Comparison of ENCODE assay signal across 1 cellular context in the genomic region with DNA sequence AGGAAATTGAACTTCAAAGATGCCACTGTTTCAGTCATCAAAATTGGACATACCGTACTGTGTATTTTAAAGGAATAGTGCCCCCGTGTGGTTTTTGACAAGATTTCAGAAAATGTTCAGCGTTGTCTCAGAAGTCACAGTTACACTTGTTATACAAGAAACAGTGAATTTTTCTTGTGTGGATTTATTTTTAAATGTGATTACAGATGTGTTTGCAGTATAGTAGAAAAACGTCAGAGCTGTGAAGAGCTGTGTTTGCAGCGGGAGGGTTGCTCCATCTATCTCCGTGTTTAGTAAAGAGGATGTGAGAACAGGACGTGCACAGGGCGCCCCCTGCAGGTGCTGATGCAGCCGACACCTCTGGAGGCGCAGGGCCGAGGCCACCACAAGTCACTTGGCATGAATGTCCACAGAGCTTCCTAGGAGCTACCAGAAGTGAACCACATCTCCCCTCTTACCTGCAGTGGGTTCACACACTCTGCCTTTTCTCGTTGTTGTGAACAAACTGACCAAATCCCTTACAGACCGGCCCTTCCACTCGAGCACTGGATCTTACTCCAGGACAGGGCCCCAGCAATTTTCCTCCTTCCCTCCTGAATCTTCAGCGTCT.
TF ChIP-seq lines count a peak whose summit lies in the region.

No MANE protein-coding gene starts in this region.

TF ChIP-seq in HepG2, 621 proteins besides CTCF, POLR2A, EP300 and RAD21 (continued from another document and continues in another):
- TF ChIP-seq, protein P1, sequence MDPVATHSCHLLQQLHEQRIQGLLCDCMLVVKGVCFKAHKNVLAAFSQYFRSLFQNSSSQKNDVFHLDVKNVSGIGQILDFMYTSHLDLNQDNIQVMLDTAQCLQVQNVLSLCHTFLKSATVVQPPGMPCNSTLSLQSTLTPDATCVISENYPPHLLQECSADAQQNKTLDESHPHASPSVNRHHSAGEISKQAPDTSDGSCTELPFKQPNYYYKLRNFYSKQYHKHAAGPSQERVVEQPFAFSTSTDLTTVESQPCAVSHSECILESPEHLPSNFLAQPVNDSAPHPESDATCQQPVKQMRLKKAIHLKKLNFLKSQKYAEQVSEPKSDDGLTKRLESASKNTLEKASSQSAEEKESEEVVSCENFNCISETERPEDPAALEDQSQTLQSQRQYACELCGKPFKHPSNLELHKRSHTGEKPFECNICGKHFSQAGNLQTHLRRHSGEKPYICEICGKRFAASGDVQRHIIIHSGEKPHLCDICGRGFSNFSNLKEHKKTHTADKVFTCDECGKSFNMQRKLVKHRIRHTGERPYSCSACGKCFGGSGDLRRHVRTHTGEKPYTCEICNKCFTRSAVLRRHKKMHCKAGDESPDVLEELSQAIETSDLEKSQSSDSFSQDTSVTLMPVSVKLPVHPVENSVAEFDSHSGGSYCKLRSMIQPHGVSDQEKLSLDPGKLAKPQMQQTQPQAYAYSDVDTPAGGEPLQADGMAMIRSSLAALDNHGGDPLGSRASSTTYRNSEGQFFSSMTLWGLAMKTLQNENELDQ (CRISPR knock-in tag; IDR thresholded peaks at IDR 0.05; ENCODE audit: borderline replicate concordance), result no peak
- TF ChIP-seq SRY (CRISPR knock-in tag; IDR thresholded peaks at IDR 0.05) (no peak), EZH2 (conservative IDR thresholded peaks at IDR 0.05; ENCODE audit: low read depth, low read length) (no peak), ZNF891 (CRISPR knock-in tag; IDR thresholded peaks at IDR 0.05) (no peak), ZFP1 (CRISPR knock-in tag; IDR thresholded peaks at IDR 0.05) (no peak), SAFB2 (CRISPR knock-in tag; IDR thresholded peaks at IDR 0.05; ENCODE audit: borderline replicate concordance, low read depth) (no peak), HNRNPL (IDR thresholded peaks at IDR 0.05; ENCODE audit: low read depth, low read length) (no peak), ISX (CRISPR knock-in tag; conservative IDR thresholded peaks at IDR 0.05) (no peak), CREM (IDR thresholded peaks at IDR 0.05) (no peak), CREM (CRISPR knock-in tag; IDR thresholded peaks at IDR 0.05) (no peak), PAF1 (CRISPR knock-in tag; IDR thresholded peaks at IDR 0.05) (no peak), KDM4B (CRISPR knock-in tag; IDR thresholded peaks at IDR 0.05) (0 out of 2 replicates have a peak, but pooled peaks have one; percentile 48), HNRNPK (IDR thresholded peaks at IDR 0.05; ENCODE audit: low read depth, low read length, poor library complexity, severe bottlenecking) (no peak), ZNF720 (CRISPR knock-in tag; IDR thresholded peaks at IDR 0.05) (no peak), NBN (conservative IDR thresholded peaks at IDR 0.05) (no peak), HOXD1 (CRISPR knock-in tag; IDR thresholded peaks at IDR 0.05) (no peak), ZNF552 (CRISPR knock-in tag; IDR thresholded peaks at IDR 0.05; ENCODE audit: borderline replicate concordance) (no peak), ZNF12 (CRISPR knock-in tag; IDR thresholded peaks at IDR 0.05) (0 out of 2 replicates have a peak, but pooled peaks have one; percentile 26), ZNF180 (CRISPR knock-in tag; IDR thresholded peaks at IDR 0.05; ENCODE audit: borderline replicate concordance, low read depth) (no peak), HNF4A (CRISPR knock-in tag; IDR thresholded peaks at IDR 0.05) (no peak), ZBTB1 (CRISPR knock-in tag; IDR thresholded peaks at IDR 0.05; ENCODE audit: borderline replicate concordance) (no peak), ZNF282 (IDR thresholded peaks at IDR 0.05; ENCODE audit: partially characterized antibody) (no peak), IKZF1 (IDR thresholded peaks at IDR 0.05) (no peak), KLF16 (CRISPR knock-in tag; IDR thresholded peaks at IDR 0.05) (0 out of 4 replicates have a peak, but pooled peaks of 1 of the 2 experiments have one; percentile 41), MXI1 (IDR thresholded peaks at IDR 0.05; ENCODE audit: borderline replicate concordance, low read depth, low read length) (no peak), ZNF382 (CRISPR knock-in tag; IDR thresholded peaks at IDR 0.05; ENCODE audit: borderline replicate concordance) (no peak), ZSCAN12 (CRISPR knock-in tag; IDR thresholded peaks at IDR 0.05) (no peak), RELA (CRISPR knock-in tag; IDR thresholded peaks at IDR 0.05) (0 out of 2 replicates have a peak, but pooled peaks have one; percentile 38), ZNF782 (CRISPR knock-in tag; IDR thresholded peaks at IDR 0.05; ENCODE audit: borderline replicate concordance) (no peak)
- TF ChIP-seq, protein P2, sequence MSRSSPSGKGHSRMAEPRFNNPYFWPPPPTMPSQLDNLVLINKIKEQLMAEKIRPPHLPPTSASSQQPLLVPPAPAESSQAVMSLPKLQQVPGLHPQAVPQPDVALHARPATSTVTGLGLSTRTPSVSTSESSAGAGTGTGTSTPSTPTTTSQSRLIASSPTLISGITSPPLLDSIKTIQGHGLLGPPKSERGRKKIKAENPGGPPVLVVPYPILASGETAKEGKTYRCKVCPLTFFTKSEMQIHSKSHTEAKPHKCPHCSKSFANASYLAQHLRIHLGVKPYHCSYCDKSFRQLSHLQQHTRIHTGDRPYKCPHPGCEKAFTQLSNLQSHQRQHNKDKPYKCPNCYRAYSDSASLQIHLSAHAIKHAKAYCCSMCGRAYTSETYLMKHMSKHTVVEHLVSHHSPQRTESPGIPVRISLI (CRISPR knock-in tag; IDR thresholded peaks at IDR 0.05; ENCODE audit: borderline replicate concordance), result no peak
- TF ChIP-seq, protein P3, sequence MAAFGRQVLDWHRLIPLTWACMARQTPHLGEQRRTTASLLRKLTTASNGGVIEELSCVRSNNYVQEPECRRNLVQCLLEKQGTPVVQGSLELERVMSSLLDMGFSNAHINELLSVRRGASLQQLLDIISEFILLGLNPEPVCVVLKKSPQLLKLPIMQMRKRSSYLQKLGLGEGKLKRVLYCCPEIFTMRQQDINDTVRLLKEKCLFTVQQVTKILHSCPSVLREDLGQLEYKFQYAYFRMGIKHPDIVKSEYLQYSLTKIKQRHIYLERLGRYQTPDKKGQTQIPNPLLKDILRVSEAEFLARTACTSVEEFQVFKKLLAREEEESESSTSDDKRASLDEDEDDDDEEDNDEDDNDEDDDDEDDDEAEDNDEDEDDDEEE (CRISPR knock-in tag; IDR thresholded peaks at IDR 0.05), result no peak
- TF ChIP-seq, protein P4, sequence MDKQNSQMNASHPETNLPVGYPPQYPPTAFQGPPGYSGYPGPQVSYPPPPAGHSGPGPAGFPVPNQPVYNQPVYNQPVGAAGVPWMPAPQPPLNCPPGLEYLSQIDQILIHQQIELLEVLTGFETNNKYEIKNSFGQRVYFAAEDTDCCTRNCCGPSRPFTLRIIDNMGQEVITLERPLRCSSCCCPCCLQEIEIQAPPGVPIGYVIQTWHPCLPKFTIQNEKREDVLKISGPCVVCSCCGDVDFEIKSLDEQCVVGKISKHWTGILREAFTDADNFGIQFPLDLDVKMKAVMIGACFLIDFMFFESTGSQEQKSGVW (CRISPR knock-in tag; IDR thresholded peaks at IDR 0.05; ENCODE audit: borderline replicate concordance), result no peak
- TF ChIP-seq, protein P5, sequence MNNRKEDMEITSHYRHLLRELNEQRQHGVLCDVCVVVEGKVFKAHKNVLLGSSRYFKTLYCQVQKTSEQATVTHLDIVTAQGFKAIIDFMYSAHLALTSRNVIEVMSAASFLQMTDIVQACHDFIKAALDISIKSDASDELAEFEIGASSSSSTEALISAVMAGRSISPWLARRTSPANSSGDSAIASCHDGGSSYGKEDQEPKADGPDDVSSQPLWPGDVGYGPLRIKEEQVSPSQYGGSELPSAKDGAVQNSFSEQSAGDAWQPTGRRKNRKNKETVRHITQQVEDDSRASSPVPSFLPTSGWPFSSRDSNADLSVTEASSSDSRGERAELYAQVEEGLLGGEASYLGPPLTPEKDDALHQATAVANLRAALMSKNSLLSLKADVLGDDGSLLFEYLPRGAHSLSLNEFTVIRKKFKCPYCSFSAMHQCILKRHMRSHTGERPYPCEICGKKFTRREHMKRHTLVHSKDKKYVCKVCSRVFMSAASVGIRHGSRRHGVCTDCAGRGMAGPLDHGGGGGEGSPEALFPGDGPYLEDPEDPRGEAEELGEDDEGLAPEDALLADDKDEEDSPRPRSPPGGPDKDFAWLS (CRISPR knock-in tag; IDR thresholded peaks at IDR 0.05; ENCODE audit: borderline replicate concordance), result no peak
- TF ChIP-seq, protein P6, sequence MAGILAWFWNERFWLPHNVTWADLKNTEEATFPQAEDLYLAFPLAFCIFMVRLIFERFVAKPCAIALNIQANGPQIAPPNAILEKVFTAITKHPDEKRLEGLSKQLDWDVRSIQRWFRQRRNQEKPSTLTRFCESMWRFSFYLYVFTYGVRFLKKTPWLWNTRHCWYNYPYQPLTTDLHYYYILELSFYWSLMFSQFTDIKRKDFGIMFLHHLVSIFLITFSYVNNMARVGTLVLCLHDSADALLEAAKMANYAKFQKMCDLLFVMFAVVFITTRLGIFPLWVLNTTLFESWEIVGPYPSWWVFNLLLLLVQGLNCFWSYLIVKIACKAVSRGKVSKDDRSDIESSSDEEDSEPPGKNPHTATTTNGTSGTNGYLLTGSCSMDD (CRISPR knock-in tag; IDR thresholded peaks at IDR 0.05), result no peak
- TF ChIP-seq, protein P7, sequence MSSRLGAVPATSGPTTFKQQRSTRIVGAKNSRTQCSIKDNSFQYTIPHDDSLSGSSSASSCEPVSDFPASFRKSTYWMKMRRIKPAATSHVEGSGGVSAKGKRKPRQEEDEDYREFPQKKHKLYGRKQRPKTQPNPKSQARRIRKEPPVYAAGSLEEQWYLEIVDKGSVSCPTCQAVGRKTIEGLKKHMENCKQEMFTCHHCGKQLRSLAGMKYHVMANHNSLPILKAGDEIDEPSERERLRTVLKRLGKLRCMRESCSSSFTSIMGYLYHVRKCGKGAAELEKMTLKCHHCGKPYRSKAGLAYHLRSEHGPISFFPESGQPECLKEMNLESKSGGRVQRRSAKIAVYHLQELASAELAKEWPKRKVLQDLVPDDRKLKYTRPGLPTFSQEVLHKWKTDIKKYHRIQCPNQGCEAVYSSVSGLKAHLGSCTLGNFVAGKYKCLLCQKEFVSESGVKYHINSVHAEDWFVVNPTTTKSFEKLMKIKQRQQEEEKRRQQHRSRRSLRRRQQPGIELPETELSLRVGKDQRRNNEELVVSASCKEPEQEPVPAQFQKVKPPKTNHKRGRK (CRISPR knock-in tag; IDR thresholded peaks at IDR 0.05), result no peak
- TF ChIP-seq, protein P8, sequence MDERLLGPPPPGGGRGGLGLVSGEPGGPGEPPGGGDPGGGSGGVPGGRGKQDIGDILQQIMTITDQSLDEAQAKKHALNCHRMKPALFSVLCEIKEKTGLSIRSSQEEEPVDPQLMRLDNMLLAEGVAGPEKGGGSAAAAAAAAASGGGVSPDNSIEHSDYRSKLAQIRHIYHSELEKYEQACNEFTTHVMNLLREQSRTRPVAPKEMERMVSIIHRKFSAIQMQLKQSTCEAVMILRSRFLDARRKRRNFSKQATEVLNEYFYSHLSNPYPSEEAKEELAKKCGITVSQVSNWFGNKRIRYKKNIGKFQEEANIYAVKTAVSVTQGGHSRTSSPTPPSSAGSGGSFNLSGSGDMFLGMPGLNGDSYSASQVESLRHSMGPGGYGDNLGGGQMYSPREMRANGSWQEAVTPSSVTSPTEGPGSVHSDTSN (CRISPR knock-in tag; IDR thresholded peaks at IDR 0.05), result no peak
- TF ChIP-seq, protein P9, sequence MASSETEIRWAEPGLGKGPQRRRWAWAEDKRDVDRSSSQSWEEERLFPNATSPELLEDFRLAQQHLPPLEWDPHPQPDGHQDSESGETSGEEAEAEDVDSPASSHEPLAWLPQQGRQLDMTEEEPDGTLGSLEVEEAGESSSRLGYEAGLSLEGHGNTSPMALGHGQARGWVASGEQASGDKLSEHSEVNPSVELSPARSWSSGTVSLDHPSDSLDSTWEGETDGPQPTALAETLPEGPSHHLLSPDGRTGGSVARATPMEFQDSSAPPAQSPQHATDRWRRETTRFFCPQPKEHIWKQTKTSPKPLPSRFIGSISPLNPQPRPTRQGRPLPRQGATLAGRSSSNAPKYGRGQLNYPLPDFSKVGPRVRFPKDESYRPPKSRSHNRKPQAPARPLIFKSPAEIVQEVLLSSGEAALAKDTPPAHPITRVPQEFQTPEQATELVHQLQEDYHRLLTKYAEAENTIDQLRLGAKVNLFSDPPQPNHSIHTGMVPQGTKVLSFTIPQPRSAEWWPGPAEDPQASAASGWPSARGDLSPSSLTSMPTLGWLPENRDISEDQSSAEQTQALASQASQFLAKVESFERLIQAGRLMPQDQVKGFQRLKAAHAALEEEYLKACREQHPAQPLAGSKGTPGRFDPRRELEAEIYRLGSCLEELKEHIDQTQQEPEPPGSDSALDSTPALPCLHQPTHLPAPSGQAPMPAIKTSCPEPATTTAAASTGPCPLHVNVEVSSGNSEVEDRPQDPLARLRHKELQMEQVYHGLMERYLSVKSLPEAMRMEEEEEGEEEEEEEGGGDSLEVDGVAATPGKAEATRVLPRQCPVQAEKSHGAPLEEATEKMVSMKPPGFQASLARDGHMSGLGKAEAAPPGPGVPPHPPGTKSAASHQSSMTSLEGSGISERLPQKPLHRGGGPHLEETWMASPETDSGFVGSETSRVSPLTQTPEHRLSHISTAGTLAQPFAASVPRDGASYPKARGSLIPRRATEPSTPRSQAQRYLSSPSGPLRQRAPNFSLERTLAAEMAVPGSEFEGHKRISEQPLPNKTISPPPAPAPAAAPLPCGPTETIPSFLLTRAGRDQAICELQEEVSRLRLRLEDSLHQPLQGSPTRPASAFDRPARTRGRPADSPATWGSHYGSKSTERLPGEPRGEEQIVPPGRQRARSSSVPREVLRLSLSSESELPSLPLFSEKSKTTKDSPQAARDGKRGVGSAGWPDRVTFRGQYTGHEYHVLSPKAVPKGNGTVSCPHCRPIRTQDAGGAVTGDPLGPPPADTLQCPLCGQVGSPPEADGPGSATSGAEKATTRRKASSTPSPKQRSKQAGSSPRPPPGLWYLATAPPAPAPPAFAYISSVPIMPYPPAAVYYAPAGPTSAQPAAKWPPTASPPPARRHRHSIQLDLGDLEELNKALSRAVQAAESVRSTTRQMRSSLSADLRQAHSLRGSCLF (CRISPR knock-in tag; IDR thresholded peaks at IDR 0.05; ENCODE audit: borderline replicate concordance), result no peak
- TF ChIP-seq, protein P10, sequence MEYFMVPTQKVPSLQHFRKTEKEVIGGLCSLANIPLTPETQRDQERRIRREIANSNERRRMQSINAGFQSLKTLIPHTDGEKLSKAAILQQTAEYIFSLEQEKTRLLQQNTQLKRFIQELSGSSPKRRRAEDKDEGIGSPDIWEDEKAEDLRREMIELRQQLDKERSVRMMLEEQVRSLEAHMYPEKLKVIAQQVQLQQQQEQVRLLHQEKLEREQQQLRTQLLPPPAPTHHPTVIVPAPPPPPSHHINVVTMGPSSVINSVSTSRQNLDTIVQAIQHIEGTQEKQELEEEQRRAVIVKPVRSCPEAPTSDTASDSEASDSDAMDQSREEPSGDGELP (IDR thresholded peaks at IDR 0.05; ENCODE audit: borderline replicate concordance, low read depth), result no peak
- TF ChIP-seq, protein P11, sequence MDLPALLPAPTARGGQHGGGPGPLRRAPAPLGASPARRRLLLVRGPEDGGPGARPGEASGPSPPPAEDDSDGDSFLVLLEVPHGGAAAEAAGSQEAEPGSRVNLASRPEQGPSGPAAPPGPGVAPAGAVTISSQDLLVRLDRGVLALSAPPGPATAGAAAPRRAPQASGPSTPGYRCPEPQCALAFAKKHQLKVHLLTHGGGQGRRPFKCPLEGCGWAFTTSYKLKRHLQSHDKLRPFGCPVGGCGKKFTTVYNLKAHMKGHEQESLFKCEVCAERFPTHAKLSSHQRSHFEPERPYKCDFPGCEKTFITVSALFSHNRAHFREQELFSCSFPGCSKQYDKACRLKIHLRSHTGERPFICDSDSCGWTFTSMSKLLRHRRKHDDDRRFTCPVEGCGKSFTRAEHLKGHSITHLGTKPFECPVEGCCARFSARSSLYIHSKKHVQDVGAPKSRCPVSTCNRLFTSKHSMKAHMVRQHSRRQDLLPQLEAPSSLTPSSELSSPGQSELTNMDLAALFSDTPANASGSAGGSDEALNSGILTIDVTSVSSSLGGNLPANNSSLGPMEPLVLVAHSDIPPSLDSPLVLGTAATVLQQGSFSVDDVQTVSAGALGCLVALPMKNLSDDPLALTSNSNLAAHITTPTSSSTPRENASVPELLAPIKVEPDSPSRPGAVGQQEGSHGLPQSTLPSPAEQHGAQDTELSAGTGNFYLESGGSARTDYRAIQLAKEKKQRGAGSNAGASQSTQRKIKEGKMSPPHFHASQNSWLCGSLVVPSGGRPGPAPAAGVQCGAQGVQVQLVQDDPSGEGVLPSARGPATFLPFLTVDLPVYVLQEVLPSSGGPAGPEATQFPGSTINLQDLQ (CRISPR knock-in tag; IDR thresholded peaks at IDR 0.05), result no peak
